Comparison of ENCODE assay signal across 9 cellular contexts in genomic region chr11:12746593-12747097, GRCh38.
A peak's percentile ranks its signal among the peaks of the same experiment; 100 is the strongest.
DNase-seq lines count a peak whose midpoint lies in the region; ATAC-seq and TF ChIP-seq lines count a peak whose summit lies in the region.
"Had no signal": no experiment of that assay in that cellular context is flagged by ENCODE, and none has a peak within 500 bp of the region (broad histone marks: within the 10 kb centered on the region; RNA-seq: fewer than 3 reads in every experiment).

No MANE protein-coding gene starts in this region.

- no peak overlapping the region for H2AFZ ChIP-seq in GM23338

- H3K79me2 ChIP-seq in GM23338 (replicated peaks; ENCODE audit: insufficient read depth) = peaks cover 96% of the 10 kb centered on the region

- H3K4me1 ChIP-seq in GM23338 (ENCODE audit: insufficient read depth) = peaks cover 69% of the 10 kb centered on the region
- peaks cover 0 to 5% (median 0%) of the 10 kb centered on the region in 4 donors for H3K4me1 ChIP-seq in Peyer's patch
- peaks cover 0 to 22% (median 7%) of the 10 kb centered on the region in 4 donors for H3K4me1 ChIP-seq in tibial artery

- H3K9me3 ChIP-seq in Peyer's patch (no peaks in the 10 kb centered on the region), tibial artery (no peaks in the 10 kb centered on the region)

- H3K27me3 Mint-ChIP-seq in GM23338 (ENCODE audit: insufficient read depth, low read depth, poor library complexity) = peaks cover 4% of the 10 kb centered on the region
- H3K27me3 Mint-ChIP-seq in chondrocyte (ENCODE audit: low read depth) = no peaks in the 10 kb centered on the region
- peaks cover 20% of the 10 kb centered on the region for H3K27me3 Mint-ChIP-seq in activated CD4-positive, alpha-beta T cell treated with anti-CD3 and anti-CD28 coated beads, Interleukin-2, amount 10 ng/mL, durations not matched to agents 24 days and 14 days

- DNase-seq in GM23338 (ENCODE audit: low spot score) (peak; percentile 95), NCI-H2227 treated with DMSO at 0.1 percent for 48 hours (lab: John Stamatoyannopoulos, UW) (peak; percentile 81), chondrocyte (ENCODE audit: low spot score) (peak; percentile 93), non-pigmented ciliary epithelial cell (ENCODE audit: low read depth) (peak; percentile 58), Peyer's patch (no peak), tibial artery (no peak)
- DNase-seq in activated CD4-positive, alpha-beta T cell treated with anti-CD3 and anti-CD28 coated beads, Interleukin-2, amount 10 ng/mL, durations not matched to agents 24 days and 14 days = no peak
- DNase-seq: activated naive CD8-positive, alpha-beta T cell treated with anti-CD3 and anti-CD28 coated beads, Interleukin-2, amount 10 ng/mL, durations not matched to agents 7 days and 5 days had no signal

- H3K4me1 Mint-ChIP-seq in GM23338 (peaks cover 75% of the 10 kb centered on the region), chondrocyte (ENCODE audit: low read depth) (peaks cover 45% of the 10 kb centered on the region)
- H3K4me1 Mint-ChIP-seq in activated CD4-positive, alpha-beta T cell treated with anti-CD3 and anti-CD28 coated beads, Interleukin-2, amount 10 ng/mL, durations not matched to agents 24 days and 14 days = no peaks in the 10 kb centered on the region
- H3K4me1 Mint-ChIP-seq: activated naive CD8-positive, alpha-beta T cell treated with anti-CD3 and anti-CD28 coated beads, Interleukin-2, amount 10 ng/mL, durations not matched to agents 7 days and 5 days had no signal

- no peaks in the 10 kb centered on the region for H3F3A ChIP-seq in GM23338 (replicated peaks; ENCODE audit: low read depth)

- no peaks in the 10 kb centered on the region for H3K36me3 Mint-ChIP-seq in GM23338 (ENCODE audit: low read depth)
- no peaks in the 10 kb centered on the region for H3K36me3 Mint-ChIP-seq in chondrocyte (ENCODE audit: low read depth)
- no peaks in the 10 kb centered on the region for H3K36me3 Mint-ChIP-seq in activated CD4-positive, alpha-beta T cell treated with anti-CD3 and anti-CD28 coated beads, Interleukin-2, amount 10 ng/mL, durations not matched to agents 24 days and 14 days (ENCODE audit: low read depth)
- H3K36me3 Mint-ChIP-seq: activated naive CD8-positive, alpha-beta T cell treated with anti-CD3 and anti-CD28 coated beads, Interleukin-2, amount 10 ng/mL, durations not matched to agents 7 days and 5 days had no signal

- H3K27ac Mint-ChIP-seq in GM23338 (peak overlapping the region; percentile 90), chondrocyte (ENCODE audit: unreplicated experiment) (peak overlapping the region; percentile 84)
- no peak overlapping the region for H3K27ac Mint-ChIP-seq in activated CD4-positive, alpha-beta T cell treated with anti-CD3 and anti-CD28 coated beads, Interleukin-2, amount 10 ng/mL, durations not matched to agents 24 days and 14 days
- H3K27ac Mint-ChIP-seq: activated naive CD8-positive, alpha-beta T cell treated with anti-CD3 and anti-CD28 coated beads, Interleukin-2, amount 10 ng/mL, durations not matched to agents 7 days and 5 days had no signal

- no peak for TF ChIP-seq POLR2A in Peyer's patch (IDR thresholded peaks at IDR 0.05)

- no peak for TF ChIP-seq CTCF in GM23338 (conservative IDR thresholded peaks at IDR 0.05; ENCODE audit: low read depth in 2 of 2)
- TF ChIP-seq CTCF in chondrocyte (IDR thresholded peaks at IDR 0.05) = no peak
- TF ChIP-seq CTCF in Peyer's patch (IDR thresholded peaks at IDR 0.05) = no peak
- no peak for TF ChIP-seq CTCF in tibial artery (IDR thresholded peaks at IDR 0.05)

- H3K4me3 Mint-ChIP-seq in GM23338 (peak overlapping the region; percentile 19; the same call in 2 of the 3 replicates), chondrocyte (ENCODE audit: unreplicated experiment) (no peak overlapping the region)
- H3K4me3 Mint-ChIP-seq in activated CD4-positive, alpha-beta T cell treated with anti-CD3 and anti-CD28 coated beads, Interleukin-2, amount 10 ng/mL, durations not matched to agents 24 days and 14 days = no peak overlapping the region
- H3K4me3 Mint-ChIP-seq: activated naive CD8-positive, alpha-beta T cell treated with anti-CD3 and anti-CD28 coated beads, Interleukin-2, amount 10 ng/mL, durations not matched to agents 7 days and 5 days had no signal

- H4K20me1 ChIP-seq in GM23338 (replicated peaks; ENCODE audit: insufficient read depth) = peaks cover 42% of the 10 kb centered on the region

- no peaks in the 10 kb centered on the region for H3K27me3 ChIP-seq in GM23338 (ENCODE audit: insufficient read depth)
- H3K27me3 ChIP-seq in Peyer's patch = no peaks in the 10 kb centered on the region
- no peaks in the 10 kb centered on the region for H3K27me3 ChIP-seq in tibial artery

- H3K36me3 ChIP-seq in GM23338 (ENCODE audit: insufficient read depth) = no peaks in the 10 kb centered on the region
- no peaks in the 10 kb centered on the region for H3K36me3 ChIP-seq in Peyer's patch
- no peaks in the 10 kb centered on the region for H3K36me3 ChIP-seq in tibial artery

- no peak overlapping the region; the same call in 1 of the 2 replicates for H3K27ac ChIP-seq in GM23338 (ENCODE audit: low read depth)
- H3K27ac ChIP-seq in Peyer's patch = no peak overlapping the region
- H3K27ac ChIP-seq in tibial artery = no peak overlapping the region

- intact Hi-C loops in tibial artery (cut with DNase I; ENCODE audit: low total_unique reads) = no loop called here
- intact Hi-C loops in activated CD4-positive, alpha-beta T cell treated with anti-CD3 and anti-CD28 coated beads, Interleukin-2, amount 10 ng/mL, durations not matched to agents 24 days and 14 days (cut with micrococcal nuclease) = no loop called here

- ATAC-seq in GM23338 = peak; percentile 97
- no peak for ATAC-seq in GM21786 (IDR thresholded peaks at IDR 0.05; ENCODE audit: unreplicated experiment)

- no peaks in the 10 kb centered on the region for H3K9me3 Mint-ChIP-seq in GM23338
- H3K9me3 Mint-ChIP-seq in chondrocyte (ENCODE audit: low read depth) = no peaks in the 10 kb centered on the region
- no peaks in the 10 kb centered on the region for H3K9me3 Mint-ChIP-seq in activated CD4-positive, alpha-beta T cell treated with anti-CD3 and anti-CD28 coated beads, Interleukin-2, amount 10 ng/mL, durations not matched to agents 24 days and 14 days
- H3K9me3 Mint-ChIP-seq: activated naive CD8-positive, alpha-beta T cell treated with anti-CD3 and anti-CD28 coated beads, Interleukin-2, amount 10 ng/mL, durations not matched to agents 7 days and 5 days had no signal

- no peaks in the 10 kb centered on the region for H3K9me2 ChIP-seq in GM23338 (ENCODE audit: insufficient read depth)

- no peak overlapping the region for H3K4me3 ChIP-seq in GM23338
- H3K4me3 ChIP-seq in Peyer's patch = no peak overlapping the region
- no peak overlapping the region for H3K4me3 ChIP-seq in tibial artery

- peak overlapping the region; percentile 33; the same call in 1 of the 2 replicates for H3K4me2 ChIP-seq in GM23338

TF ChIP-seq in GM23338, 12 proteins besides CTCF, POLR2A, EP300 and RAD21 (continues in another document):
- no peak for TF ChIP-seq EZH2 (IDR thresholded peaks at IDR 0.05; ENCODE audit: low read depth, unreplicated experiment)
- TF ChIP-seq EZH2phosphoT487 (IDR thresholded peaks at IDR 0.05; ENCODE audit: unreplicated experiment) = no peak
- no peak for TF ChIP-seq STAT1 (IDR thresholded peaks at IDR 0.05; ENCODE audit: unreplicated experiment)
- TF ChIP-seq NANOG (IDR thresholded peaks at IDR 0.05; ENCODE audit: borderline replicate concordance) = no peak

Comparison
In these comparisons a context has a peak if more than half of its experiments do, and no peak if none do; other contexts are left out.
1. DNase-seq: peak in GM23338 (single experiment), NCI-H2227 treated with DMSO at 0.1 percent for 48 hours (single experiment), chondrocyte (single experiment) and non-pigmented ciliary epithelial cell (single experiment); none in Peyer's patch (0 of 3), tibial artery (0 of 2) and activated CD4-positive, alpha-beta T cell treated with anti-CD3 and anti-CD28 coated beads, Interleukin-2, amount 10 ng/mL, durations not matched to agents 24 days and 14 days (single experiment).